Comparison of ENCODE assay signal across 21 cellular contexts in genomic region chr17:606501-607243, GRCh38.
A peak's percentile ranks its signal among the peaks of the same experiment; 100 is the strongest.
DNase-seq lines count a peak whose midpoint lies in the region; ATAC-seq and TF ChIP-seq lines count a peak whose summit lies in the region.
"Had no signal": no experiment of that assay in that cellular context is flagged by ENCODE, and none has a peak within 500 bp of the region (broad histone marks: within the 10 kb centered on the region; RNA-seq: fewer than 3 reads in every experiment).

No MANE protein-coding gene starts in this region.

- no peak overlapping the region for H2AK9ac ChIP-seq in IMR-90 (replicated peaks; ENCODE audit: low read depth, low read length, poor library complexity)

- no peaks in the 10 kb centered on the region for H3K4me1 Mint-ChIP-seq in CD8-positive, alpha-beta memory T cell
- H3K4me1 Mint-ChIP-seq: WTC11 had no signal

- H3K23ac ChIP-seq in IMR-90 (ENCODE audit: low read depth, low read length) = no peak overlapping the region

- dilution Hi-C loops in IMR-90 (cut with HindIII; ENCODE audit: low sequenced_read_pairs, unreplicated experiment) = no loop called here

- TF ChIP-seq POLR2A in IMR-90 (IDR thresholded peaks at IDR 0.05; ENCODE audit: low read depth, low read length) = no peak

- H2BK15ac ChIP-seq in IMR-90 (ENCODE audit: low read depth, low read length) = no peak overlapping the region

- H3K4me2 ChIP-seq in IMR-90 (ENCODE audit: low read depth, low read length) = no peak overlapping the region

- H3K9me3 Mint-ChIP-seq in CD8-positive, alpha-beta memory T cell = no peaks in the 10 kb centered on the region
- H3K9me3 Mint-ChIP-seq: stimulated activated effector memory CD8-positive, alpha-beta T cell treated with anti-CD3 and anti-CD28 coated beads, Interleukin-12 subunit alpha, Interleukin-12 subunit beta, amount 100 ng/mL, for 72 hours had no signal

- DNase-seq in IMR-90 (peak; percentile 46), SK-N-MC (ENCODE audit: low read depth, low spot score) (no peak), kidney tubule cell (ENCODE audit: low spot score) (peak; percentile 27), retinal pigment epithelial cell (ENCODE audit: low read depth) (peak; percentile 66), iPS-NIHi11 (ENCODE audit: low spot score) (no peak)
- no peak for DNase-seq in CD8-positive, alpha-beta memory T cell
- DNase-seq: activated CD4-positive, alpha-beta T cell treated with anti-CD3 and anti-CD28 coated beads, Interleukin-2, amount 50 U/mL, for 48 hours; activated effector memory CD4-positive, alpha-beta T cell treated with anti-CD3 and anti-CD28 coated beads, Interleukin-2, amount 50 U/mL, for 16 hours; amniotic stem cell; Caco-2; dermis blood vessel endothelial cell; mammary epithelial cell; NCI-H1417 treated with DMSO at 0.1 percent for 48 hours; pancreas; PC-3; sigmoid colon had no signal

- no peak overlapping the region for H3K14ac ChIP-seq in IMR-90 (replicated peaks; ENCODE audit: low read depth, low read length)

- peaks cover 15% of the 10 kb centered on the region for H3K4me1 ChIP-seq in IMR-90 (ENCODE audit: control insufficient read depth, insufficient read depth, low read length)
- H3K4me1 ChIP-seq in CD8-positive, alpha-beta memory T cell (ENCODE audit: insufficient read depth, low read length) = no peaks in the 10 kb centered on the region
- H3K4me1 ChIP-seq: Caco-2, pancreas, SJSA1 had no signal

- peak overlapping the region; percentile 63; the same call in 1 of the 2 replicates for H3K18ac ChIP-seq in IMR-90 (ENCODE audit: low read depth, low read length)

- ATAC-seq in IMR-90 (ENCODE audit: low read depth) (peak; percentile 86), GM19397 (IDR thresholded peaks at IDR 0.05; ENCODE audit: unreplicated experiment) (no peak)
- ATAC-seq: PC-3; stimulated activated effector memory CD8-positive, alpha-beta T cell treated with anti-CD3 and anti-CD28 coated beads, Interleukin-12 subunit alpha, Interleukin-12 subunit beta, amount 100 ng/mL, for 72 hours; WTC11 had no signal

- intact Hi-C loops in IMR-90 (cut with micrococcal nuclease) = no loop called here

- no peak overlapping the region for H3K27ac Mint-ChIP-seq in CD8-positive, alpha-beta memory T cell
- H3K27ac Mint-ChIP-seq: stimulated activated effector memory CD8-positive, alpha-beta T cell treated with anti-CD3 and anti-CD28 coated beads, Interleukin-12 subunit alpha, Interleukin-12 subunit beta, amount 100 ng/mL, for 72 hours; WTC11 had no signal

- H3K56ac ChIP-seq in IMR-90 (ENCODE audit: extremely low read depth, insufficient read depth, low read length) = no peak overlapping the region

- WGBS in IMR-90 (ENCODE audit: extremely low coverage in 2 of 2, insufficient read length in 1 of 2), 2 experiments = 93% methylated on average over 4 of the region's 10 CpGs; no CpG with 5 or more reads in 1 of the 2 experiments

- H4K91ac ChIP-seq in IMR-90 (ENCODE audit: insufficient read depth, low read depth, low read length) = no peak overlapping the region

- no peaks in the 10 kb centered on the region for H3K27me3 Mint-ChIP-seq in CD8-positive, alpha-beta memory T cell

- H3K27me3 ChIP-seq in IMR-90 (ENCODE audit: control insufficient read depth, insufficient read depth, low read length) = no peaks in the 10 kb centered on the region
- H3K27me3 ChIP-seq in CD8-positive, alpha-beta memory T cell (ENCODE audit: insufficient read depth, low read length, poor library complexity, severe bottlenecking) = no peaks in the 10 kb centered on the region
- H3K27me3 ChIP-seq: pancreas, sigmoid colon, SJSA1 had no signal

- H4K8ac ChIP-seq in IMR-90 (ENCODE audit: low read depth in 2 of 2, low read length in 2 of 2) = peak overlapping the region in 1 of 2 experiments; percentile 13; a peak in 1 of 4 replicates

- H3K4me3 Mint-ChIP-seq in CD8-positive, alpha-beta memory T cell = no peak overlapping the region
- H3K4me3 Mint-ChIP-seq: stimulated activated effector memory CD8-positive, alpha-beta T cell treated with anti-CD3 and anti-CD28 coated beads, Interleukin-12 subunit alpha, Interleukin-12 subunit beta, amount 100 ng/mL, for 72 hours; WTC11 had no signal

- H3K9me3 ChIP-seq in IMR-90 (ENCODE audit: control insufficient read depth, insufficient read depth, low read length) (no peaks in the 10 kb centered on the region), SK-N-MC (ENCODE audit: low read depth, low read length) (no peaks in the 10 kb centered on the region)
- H3K9me3 ChIP-seq in CD8-positive, alpha-beta memory T cell (ENCODE audit: low read length) = no peaks in the 10 kb centered on the region
- H3K9me3 ChIP-seq: Caco-2, pancreas, sigmoid colon, SJSA1, thoracic aorta had no signal

- peaks cover 5 to 67% (median 23%) of the 10 kb centered on the region in 3 donors for H3K36me3 Mint-ChIP-seq in CD8-positive, alpha-beta memory T cell

- H2BK20ac ChIP-seq in IMR-90 (ENCODE audit: low read depth, low read length) = no peak overlapping the region

- H3K9ac ChIP-seq in IMR-90 (ENCODE audit: low read depth, low read length) (no peak overlapping the region), SK-N-MC (ENCODE audit: insufficient read length) (no peak overlapping the region)

- H2BK5ac ChIP-seq in IMR-90 (ENCODE audit: low read depth, low read length, poor library complexity, severe bottlenecking) = no peak overlapping the region

- H2BK120ac ChIP-seq in IMR-90 (ENCODE audit: low read depth, low read length) = no peak overlapping the region

- peaks cover 17% of the 10 kb centered on the region for H3K9me1 ChIP-seq in IMR-90 (ENCODE audit: insufficient read depth, low read length)

- peak overlapping the region; percentile 25; the same call in 1 of the 2 replicates for H3K4ac ChIP-seq in IMR-90 (ENCODE audit: low read depth, low read length)

- no peaks in the 10 kb centered on the region for H4K20me1 ChIP-seq in IMR-90 (ENCODE audit: insufficient read depth, low read length)

- H2AFZ ChIP-seq in IMR-90 (replicated peaks; ENCODE audit: low read length, poor library complexity) = no peak overlapping the region

- H2AK5ac ChIP-seq in IMR-90 (ENCODE audit: low read depth, low read length) = peak overlapping the region; percentile 93

- peaks cover 0 to 28% of the 10 kb centered on the region in 2 experiments; a peak in 1 of 4 replicates for H3K79me1 ChIP-seq in IMR-90 (ENCODE audit: low read depth in 1 of 2, low read length in 2 of 2)

- TF ChIP-seq CTCF in IMR-90 (conservative IDR thresholded peaks at IDR 0.05; ENCODE audit: low read depth, low read length) (no peak), retinal pigment epithelial cell (conservative IDR thresholded peaks at IDR 0.05; ENCODE audit: low read depth, low read length) (no peak)

- peak overlapping the region; percentile 13; the same call in 1 of the 2 replicates for H4K5ac ChIP-seq in IMR-90 (ENCODE audit: low read depth, low read length)

- in situ Hi-C loops in IMR-90 (cut with MboI; ENCODE audit: low sequenced_read_pairs) = no loop called here

- peaks cover 5% of the 10 kb centered on the region for H3K36me3 ChIP-seq in IMR-90 (ENCODE audit: control insufficient read depth, insufficient read depth, low read length)
- no peaks in the 10 kb centered on the region for H3K36me3 ChIP-seq in SK-N-MC (ENCODE audit: insufficient read depth, low read length)
- no peaks in the 10 kb centered on the region for H3K36me3 ChIP-seq in CD8-positive, alpha-beta memory T cell (ENCODE audit: insufficient read depth, low read length)
- H3K36me3 ChIP-seq: pancreas had no signal

- no peak for TF ChIP-seq RAD21 in IMR-90 (IDR thresholded peaks at IDR 0.05; ENCODE audit: low read length)

- BruUV-seq in IMR-90 (replicated peaks; lab: Mats Ljungman, UMichigan) = no TSS peak

- CTCF ChIA-PET in IMR-90 (lab: Yijun Ruan, JAX) = no interaction called here
- CTCF ChIA-PET in CD8-positive, alpha-beta memory T cell (lab: Charles Lee) = no interaction called here

- peak overlapping the region; percentile 37; the same call in 1 of the 2 replicates for H3K27ac ChIP-seq in IMR-90 (ENCODE audit: insufficient read depth, low read length)
- peak overlapping the region; percentile 34; the same call in 1 of the 2 replicates for H3K27ac ChIP-seq in SK-N-MC
- no peak overlapping the region for H3K27ac ChIP-seq in CD8-positive, alpha-beta memory T cell (ENCODE audit: low read depth, low read length)
- H3K27ac ChIP-seq: pancreas, sigmoid colon, SJSA1, thoracic aorta had no signal

- POLR2A ChIA-PET in IMR-90 (lab: Charles Lee; ENCODE audit: unreplicated experiment) = no interaction called here
- POLR2A ChIA-PET in CD8-positive, alpha-beta memory T cell (lab: Charles Lee) = interaction anchor here (0.5 kb wide), 1 partner anchor 56 kb away, joined by 5 read pairs; no protein-coding TSS in a partner anchor

- H3K4me3 ChIP-seq in IMR-90 (ENCODE audit: insufficient read depth, low read depth, low read length) = no peak overlapping the region
- no peak overlapping the region for H3K4me3 ChIP-seq in SK-N-MC
- H3K4me3 ChIP-seq in retinal pigment epithelial cell (ENCODE audit: low read length) = no peak overlapping the region
- no peak overlapping the region for H3K4me3 ChIP-seq in CD8-positive, alpha-beta memory T cell (ENCODE audit: low read length)
- H3K4me3 ChIP-seq: pancreas, sigmoid colon, SJSA1, thoracic aorta had no signal

TF ChIP-seq in IMR-90, 13 proteins besides CTCF, POLR2A, EP300 and RAD21:
- TF ChIP-seq BHLHE40 (IDR thresholded peaks at IDR 0.05; ENCODE audit: low read depth, low read length) = no peak
- TF ChIP-seq CEBPB (IDR thresholded peaks at IDR 0.05; ENCODE audit: low read depth, low read length) = peak; percentile 70
- TF ChIP-seq MXI1 (IDR thresholded peaks at IDR 0.05; ENCODE audit: borderline replicate concordance, low read depth, low read length) = no peak

Comparison
In these comparisons a context has a peak if more than half of its experiments do, and no peak if none do; other contexts are left out.
1. DNase-seq: peak in IMR-90 (single experiment), kidney tubule cell (single experiment) and retinal pigment epithelial cell (single experiment); none in SK-N-MC (single experiment), iPS-NIHi11 (single experiment) and CD8-positive, alpha-beta memory T cell (0 of 5).